In the genomic region with DNA sequence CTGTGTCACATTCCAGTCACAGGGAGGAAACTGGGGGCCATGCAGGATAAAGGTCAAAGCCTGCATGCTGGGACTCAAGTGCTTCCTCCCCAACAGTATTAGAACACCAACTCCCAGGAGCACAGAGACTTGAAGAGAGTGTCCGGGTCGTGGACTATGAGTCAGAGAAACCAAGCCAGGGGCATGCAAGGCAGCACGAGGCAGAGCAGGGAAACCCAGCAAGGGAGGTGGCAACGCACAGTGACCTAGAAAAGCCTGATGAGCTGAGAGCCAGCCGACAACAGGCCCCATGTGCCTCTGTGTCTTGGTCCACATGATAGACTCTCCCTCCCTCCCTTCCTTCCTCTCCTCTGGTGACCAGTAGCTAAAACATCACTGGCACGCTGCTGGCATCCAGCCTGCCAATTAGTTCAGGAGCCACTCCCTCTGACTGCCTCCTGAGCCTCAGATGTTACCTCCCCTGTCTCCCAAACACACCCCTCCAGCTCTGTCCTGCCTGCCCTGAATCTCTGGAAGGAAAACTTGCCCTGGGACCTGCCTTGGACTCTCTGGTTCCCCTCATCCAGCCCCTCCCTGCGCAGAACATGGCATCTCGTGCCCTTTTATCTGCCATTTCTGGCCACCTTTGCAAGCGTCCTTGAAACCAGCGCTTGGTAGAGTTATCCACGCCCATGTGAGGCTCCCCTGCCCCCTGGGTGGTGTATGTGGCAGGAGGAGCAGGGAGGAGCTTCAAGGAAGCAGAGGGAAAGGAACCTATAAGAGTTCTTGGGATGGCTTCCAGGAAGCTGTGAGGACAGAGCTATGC, we compare ENCODE assay signal across 9 cellular contexts. TPM values are rescaled to one million over a fixed set of nuclear protein-coding genes. Genes with fewer than 3 reads are reported as not detected.
A peak's percentile ranks its signal among the peaks of the same experiment; 100 is the strongest.
DNase-seq lines count a peak whose midpoint lies in the region; ATAC-seq and TF ChIP-seq lines count a peak whose summit lies in the region.
"Had no signal": no experiment of that assay in that cellular context is flagged by ENCODE, and none has a peak within 500 bp of the region (broad histone marks: within the 10 kb centered on the region; RNA-seq: fewer than 3 reads in every experiment).

No MANE protein-coding gene starts in this region.

- H3K4me3 ChIP-seq in tibial nerve = no peak overlapping the region

- no peaks in the 10 kb centered on the region for H3K36me3 ChIP-seq in tibial nerve

- H3K9me3 ChIP-seq in tibial nerve = no peaks in the 10 kb centered on the region

- peak overlapping the region in 1 of 4 donors; percentile 12 for H3K27ac ChIP-seq in tibial nerve

- no peak for TF ChIP-seq POLR2A in tibial nerve (IDR thresholded peaks at IDR 0.05)

- H3K4me1 ChIP-seq in tibial nerve = no peaks in the 10 kb centered on the region

- H3K27me3 ChIP-seq in tibial nerve = peaks cover 0 to 56% of the 10 kb centered on the region in 2 donors

- TF ChIP-seq CTCF in omental fat pad (IDR thresholded peaks at IDR 0.05) = no peak
- no peak for TF ChIP-seq CTCF in tibial nerve (IDR thresholded peaks at IDR 0.05)

- ATAC-seq in esophagus mucosa (peak; percentile 86), omental fat pad (ENCODE audit: low FRiP score) (peak; percentile 41), HG02571 (IDR thresholded peaks at IDR 0.05; ENCODE audit: unreplicated experiment) (no peak), GM21825 (IDR thresholded peaks at IDR 0.05; ENCODE audit: unreplicated experiment) (no peak)
- ATAC-seq: natural killer cell had no signal

- 46 to 53% methylated on average over 11 of the region's 11 CpGs for WGBS in tibial nerve, 2 donors

- DNase-seq in EL (peak; percentile 92), NCI-H69 (lab: John Stamatoyannopoulos, UW) (peak; percentile 81), omental fat pad (ENCODE audit: low spot score) (no peak), tibial nerve (ENCODE audit: low spot score in 2 of 2) (no peak)
- no peak for DNase-seq in activated CD4-positive, alpha-beta T cell treated with anti-CD3 and anti-CD28 coated beads, Interleukin-2, amount 50 U/mL, for 1 hour
- DNase-seq: natural killer cell had no signal

- TF ChIP-seq EP300 in tibial nerve (IDR thresholded peaks at IDR 0.05) = peak in 1 of 2 donors; percentile 24

RNA-seq across cellular contexts. Expression of a gene that starts 16.2 kb away (rescaled TPM):
- total RNA-seq in esophagus mucosa (2.6 TPM), omental fat pad (1 to 10 TPM in 1 of 4 donors, under 1 TPM in 3; 0.36 to 1.7 (median 0.71) TPM), tibial nerve (under 1 TPM in 1 of 4 donors, not detected in 3; 0.42 TPM)
- total RNA-seq: natural killer cell had no signal

RNA-seq across cellular contexts. Expression of a gene that starts 21.1 kb away (rescaled TPM):
- total RNA-seq in esophagus mucosa = 0.20 TPM
- total RNA-seq in omental fat pad = not detected
- total RNA-seq in tibial nerve = not detected
- total RNA-seq: natural killer cell had no signal

RNA-seq across cellular contexts. Expression of a gene that starts 24.8 kb away (rescaled TPM):
- total RNA-seq in esophagus mucosa (46.3 TPM), omental fat pad (10 to 100 TPM; 27.9 to 38.4 (median 30.7) TPM), tibial nerve (10 to 100 TPM; 28.2 to 39.8 (median 34.2) TPM)

RNA-seq across cellular contexts. Expression of a gene that starts 30.7 kb away (rescaled TPM):
- 33.1 TPM for total RNA-seq in esophagus mucosa
- 10 to 100 TPM; 22.5 to 39.2 (median 24.9) TPM for total RNA-seq in omental fat pad
- total RNA-seq in tibial nerve = 10 to 100 TPM; 22.4 to 30.6 (median 24.8) TPM

RNA-seq across cellular contexts. Expression of a gene that starts 44.2 kb away (rescaled TPM):
- total RNA-seq in esophagus mucosa (not detected), omental fat pad (not detected), tibial nerve (not detected)

Comparison
In these comparisons a context has a peak if more than half of its experiments do, and no peak if none do; other contexts are left out.
1. DNase-seq: peak in EL (single experiment) and NCI-H69 (single experiment); none in omental fat pad (single experiment), activated CD4-positive, alpha-beta T cell treated with anti-CD3 and anti-CD28 coated beads, Interleukin-2, amount 50 U/mL, for 1 hour (single experiment) and tibial nerve (0 of 2).
2. ATAC-seq: peak in esophagus mucosa (single experiment) and omental fat pad (single experiment); none in HG02571 (single experiment) and GM21825 (single experiment).